In genomic region chr19:21587549-21587948, GRCh38 we compare ENCODE assay signal across 1 cellular context.
TF ChIP-seq lines count a peak whose summit lies in the region.

No MANE protein-coding gene starts in this region.

TF ChIP-seq in H1, 55 proteins besides CTCF, POLR2A, EP300 and RAD21:
- TF ChIP-seq ATF3 (IDR thresholded peaks at IDR 0.05; ENCODE audit: insufficient read depth, low read depth, low read length) (no peak), CREB1 (IDR thresholded peaks at IDR 0.05) (no peak), KDM1A (IDR thresholded peaks at IDR 0.05; ENCODE audit: borderline replicate concordance, low read length) (no peak), SIX5 (IDR thresholded peaks at IDR 0.05; ENCODE audit: low read depth, low read length) (no peak), TEAD4 (IDR thresholded peaks at IDR 0.05; ENCODE audit: low read depth, low read length) (no peak), GTF2F1 (IDR thresholded peaks at IDR 0.05; ENCODE audit: borderline replicate concordance, low read depth, low read length) (no peak), NRF1 (IDR thresholded peaks at IDR 0.05; ENCODE audit: low read depth, low read length) (no peak), POU5F1 (IDR thresholded peaks at IDR 0.05; ENCODE audit: low read depth, low read length) (no peak), FOSL1 (IDR thresholded peaks at IDR 0.05; ENCODE audit: insufficient read depth, low read depth, low read length) (no peak), TCF12 (IDR thresholded peaks at IDR 0.05; ENCODE audit: low read depth, low read length) (no peak), HDAC6 (IDR thresholded peaks at IDR 0.05; ENCODE audit: low read depth, low read length) (no peak), SIRT6 (IDR thresholded peaks at IDR 0.05; ENCODE audit: low read length) (no peak), SAP30 (IDR thresholded peaks at IDR 0.05; ENCODE audit: insufficient read depth, insufficient replicate concordance, low read length) (no peak), ASH2L (IDR thresholded peaks at IDR 0.05; ENCODE audit: low read length) (no peak), BCL11A (IDR thresholded peaks at IDR 0.05; ENCODE audit: low read depth in 2 of 2, low read length in 2 of 2) (no peak), CBX5 (IDR thresholded peaks at IDR 0.05; ENCODE audit: low read depth, low read length) (no peak), JUND (IDR thresholded peaks at IDR 0.05; ENCODE audit: low read length) (no peak)
